Comparison of ENCODE assay signal across 1 cellular context in the genomic region with DNA sequence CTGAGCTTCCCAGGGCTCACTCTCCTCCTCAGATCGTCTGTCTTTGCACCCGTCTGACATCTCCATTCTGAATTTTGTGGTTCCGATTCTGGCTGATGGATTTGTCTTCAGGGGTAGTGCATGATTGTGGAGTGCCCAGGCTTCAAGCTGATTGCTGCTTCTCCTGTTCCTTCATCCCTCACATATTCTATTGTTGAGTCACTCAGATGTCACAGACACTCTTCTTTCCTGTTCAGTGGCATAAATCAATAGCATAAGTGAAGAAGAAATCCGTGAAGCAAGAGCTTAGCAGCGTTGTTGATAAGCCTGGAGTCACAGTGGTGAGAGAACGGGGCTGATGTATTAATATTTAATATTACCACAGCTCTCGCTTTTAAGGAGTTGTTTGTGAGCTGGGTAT.
TF ChIP-seq lines count a peak whose summit lies in the region.

No MANE protein-coding gene starts in this region.

TF ChIP-seq in SK-N-SH treated with all-trans-retinoic acid at 6 μM for 48 hours, 23 proteins besides CTCF, POLR2A, EP300 and RAD21 (continued from another document):
- TF ChIP-seq CREB5 (CRISPR knock-in tag; IDR thresholded peaks at IDR 0.05; ENCODE audit: low read depth) = no peak
- no peak for TF ChIP-seq ZFP30 (CRISPR knock-in tag; IDR thresholded peaks at IDR 0.05)
- TF ChIP-seq, protein P1, sequence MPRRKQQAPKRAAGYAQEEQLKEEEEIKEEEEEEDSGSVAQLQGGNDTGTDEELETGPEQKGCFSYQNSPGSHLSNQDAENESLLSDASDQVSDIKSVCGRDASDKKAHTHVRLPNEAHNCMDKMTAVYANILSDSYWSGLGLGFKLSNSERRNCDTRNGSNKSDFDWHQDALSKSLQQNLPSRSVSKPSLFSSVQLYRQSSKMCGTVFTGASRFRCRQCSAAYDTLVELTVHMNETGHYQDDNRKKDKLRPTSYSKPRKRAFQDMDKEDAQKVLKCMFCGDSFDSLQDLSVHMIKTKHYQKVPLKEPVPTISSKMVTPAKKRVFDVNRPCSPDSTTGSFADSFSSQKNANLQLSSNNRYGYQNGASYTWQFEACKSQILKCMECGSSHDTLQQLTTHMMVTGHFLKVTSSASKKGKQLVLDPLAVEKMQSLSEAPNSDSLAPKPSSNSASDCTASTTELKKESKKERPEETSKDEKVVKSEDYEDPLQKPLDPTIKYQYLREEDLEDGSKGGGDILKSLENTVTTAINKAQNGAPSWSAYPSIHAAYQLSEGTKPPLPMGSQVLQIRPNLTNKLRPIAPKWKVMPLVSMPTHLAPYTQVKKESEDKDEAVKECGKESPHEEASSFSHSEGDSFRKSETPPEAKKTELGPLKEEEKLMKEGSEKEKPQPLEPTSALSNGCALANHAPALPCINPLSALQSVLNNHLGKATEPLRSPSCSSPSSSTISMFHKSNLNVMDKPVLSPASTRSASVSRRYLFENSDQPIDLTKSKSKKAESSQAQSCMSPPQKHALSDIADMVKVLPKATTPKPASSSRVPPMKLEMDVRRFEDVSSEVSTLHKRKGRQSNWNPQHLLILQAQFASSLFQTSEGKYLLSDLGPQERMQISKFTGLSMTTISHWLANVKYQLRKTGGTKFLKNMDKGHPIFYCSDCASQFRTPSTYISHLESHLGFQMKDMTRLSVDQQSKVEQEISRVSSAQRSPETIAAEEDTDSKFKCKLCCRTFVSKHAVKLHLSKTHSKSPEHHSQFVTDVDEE (CRISPR knock-in tag; IDR thresholded peaks at IDR 0.05) = no peak
- TF ChIP-seq ZNF70 (CRISPR knock-in tag; IDR thresholded peaks at IDR 0.05) = no peak
- no peak for TF ChIP-seq RARB (CRISPR knock-in tag; IDR thresholded peaks at IDR 0.05)
- TF ChIP-seq GLIS3 (CRISPR knock-in tag; IDR thresholded peaks at IDR 0.05) = no peak
